Comparison of ENCODE assay signal across 8 cellular contexts in the genomic region with DNA sequence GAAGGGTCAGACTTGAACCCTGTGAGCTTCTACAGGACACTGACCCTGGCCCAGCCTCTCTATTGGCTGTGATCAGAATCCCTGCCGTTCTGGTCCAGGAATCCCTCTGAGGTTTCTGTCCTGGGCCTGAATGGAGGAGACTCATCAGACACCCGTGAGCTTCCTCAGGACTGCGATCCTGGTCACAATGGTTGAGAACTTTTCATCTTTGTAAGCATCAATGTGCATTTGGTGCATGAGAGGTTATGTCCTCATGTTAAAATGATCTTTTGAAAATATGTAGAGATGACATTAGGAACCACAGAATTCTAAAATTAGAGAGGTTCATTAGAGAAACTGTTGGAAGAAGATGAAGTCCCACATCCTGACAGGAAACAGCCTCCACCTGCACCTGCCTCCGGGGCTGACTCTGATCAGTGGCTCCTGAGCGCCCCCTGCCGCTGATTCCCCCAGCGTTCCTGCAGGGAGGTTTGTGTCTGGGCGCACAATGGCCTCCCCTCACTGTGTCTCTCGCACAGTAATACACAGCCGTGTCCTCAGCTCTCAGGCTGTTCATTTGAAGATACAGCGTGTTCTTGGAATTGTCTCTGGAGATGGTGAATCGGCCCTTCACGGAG.
DNase-seq lines count a peak whose midpoint lies in the region; ATAC-seq and TF ChIP-seq lines count a peak whose summit lies in the region.
"Not testable (repeated sequence)": the region's sequence is repeated elsewhere in the genome, so short reads cannot be mapped to it uniquely, and the experiment has no call there.

No MANE protein-coding gene starts in this region.

- DNase-seq in GM12864 (ENCODE audit: low read depth); SK-N-SH; lower lobe of right lung: not testable (repeated sequence)
- DNase-seq in Karpas-422 (peak; percentile 57), activated T-helper 1 cell treated with Interleukin-2 at 50 U/mL for 16 hours (ENCODE audit: low read depth) (peak; percentile 44)
- peak; percentile 55 for DNase-seq in activated CD4-positive, alpha-beta memory T cell treated with anti-CD3 and anti-CD28 coated beads, Interleukin-2, amount 10 ng/mL, durations not matched to agents 7 days and 5 days
- peak in 2 of 3 experiments; percentile 16 to 57 for DNase-seq in stimulated activated CD4-positive, alpha-beta T cell treated with anti-CD3 and anti-CD28 coated beads, TNF-alpha, amount 100 ng/mL, for 24 hours (ENCODE audit: low read depth in 3 of 3)

- not testable (repeated sequence) for H3K27ac Mint-ChIP-seq in activated CD4-positive, alpha-beta memory T cell treated with anti-CD3 and anti-CD28 coated beads, Interleukin-2, amount 10 ng/mL, durations not matched to agents 7 days and 5 days

- not testable (repeated sequence) for H3K36me3 Mint-ChIP-seq in activated CD4-positive, alpha-beta memory T cell treated with anti-CD3 and anti-CD28 coated beads, Interleukin-2, amount 10 ng/mL, durations not matched to agents 7 days and 5 days (ENCODE audit: low read depth)

- H4K20me1 ChIP-seq in Karpas-422 (ENCODE audit: insufficient read depth, low read depth, low read length); SK-N-SH (ENCODE audit: insufficient read depth): not testable (repeated sequence)

- H3K4me3 Mint-ChIP-seq in activated CD4-positive, alpha-beta memory T cell treated with anti-CD3 and anti-CD28 coated beads, Interleukin-2, amount 10 ng/mL, durations not matched to agents 7 days and 5 days = not testable (repeated sequence)

- H3K9me2 ChIP-seq in Karpas-422 (replicated peaks; ENCODE audit: insufficient read depth, low read length); SK-N-SH: not testable (repeated sequence)

- H3K4me3 ChIP-seq in GM12864 (ENCODE audit: low read depth, low read length); Karpas-422 (ENCODE audit: low read length); SK-N-SH (ENCODE audit: low read depth in 2 of 2, low read length in 1 of 2); lower lobe of right lung: not testable (repeated sequence)

- 2% methylated on average over 8 of the region's 13 CpGs for WGBS in SK-N-SH (ENCODE audit: low lambda C conversion rate)

- ATAC-seq in lower lobe of right lung = not testable (repeated sequence)

- H3K4me1 ChIP-seq in Karpas-422 (ENCODE audit: low read length); SK-N-SH (ENCODE audit: control insufficient read depth in 1 of 2, insufficient read depth in 2 of 2, low read depth in 1 of 2, low read length in 1 of 2); lower lobe of right lung: not testable (repeated sequence)

- not testable (repeated sequence) for H3K27ac ChIP-seq in 22Rv1; Karpas-422 (ENCODE audit: low read length); SK-N-SH (ENCODE audit: low read depth in 2 of 2, low read length in 1 of 2); lower lobe of right lung

- H3K27me3 Mint-ChIP-seq in activated CD4-positive, alpha-beta memory T cell treated with anti-CD3 and anti-CD28 coated beads, Interleukin-2, amount 10 ng/mL, durations not matched to agents 7 days and 5 days = peaks cover 35% of the 10 kb centered on the region

- intact Hi-C loops in lower lobe of right lung (cut with DNase I) = not testable (repeated sequence)

- H3K27me3 ChIP-seq in Karpas-422 (ENCODE audit: low read length) = not testable (repeated sequence)
- H3K27me3 ChIP-seq in SK-N-SH (ENCODE audit: insufficient read depth) (peaks cover 10% of the 10 kb centered on the region; the same call in 1 of the 2 replicates), lower lobe of right lung (ENCODE audit: low read depth) (peaks cover 16% of the 10 kb centered on the region)

- not testable (repeated sequence) for H3K79me2 ChIP-seq in Karpas-422 (ENCODE audit: low read length); SK-N-SH (ENCODE audit: insufficient read depth)

- H3K36me3 ChIP-seq in Karpas-422 (ENCODE audit: insufficient read depth, low read length); SK-N-SH (replicated peaks in 1 of 2; ENCODE audit: control insufficient read depth in 1 of 2, insufficient read depth in 2 of 2, low read length in 1 of 2); lower lobe of right lung: not testable (repeated sequence)

- POLR2A ChIA-PET in SK-N-SH (lab: Yijun Ruan, JAX); activated CD4-positive, alpha-beta memory T cell treated with anti-CD3 and anti-CD28 coated beads, Interleukin-2, amount 10 ng/mL, durations not matched to agents 7 days and 5 days (lab: Charles Lee): not testable (repeated sequence)

- not testable (repeated sequence) for H3K4me1 Mint-ChIP-seq in activated CD4-positive, alpha-beta memory T cell treated with anti-CD3 and anti-CD28 coated beads, Interleukin-2, amount 10 ng/mL, durations not matched to agents 7 days and 5 days

- TF ChIP-seq CTCF in 22Rv1 (IDR thresholded peaks at IDR 0.05) (peak; percentile 24), GM12864 (IDR thresholded peaks at IDR 0.05; ENCODE audit: low read depth, low read length, missing control alignments) (peak; percentile 61), SK-N-SH (IDR thresholded peaks at IDR 0.05) (peak; percentile 44), lower lobe of right lung (IDR thresholded peaks at IDR 0.05) (peak; percentile 13)

- not testable (repeated sequence) for H3K9me3 ChIP-seq in Karpas-422 (ENCODE audit: low read length); SK-N-SH; lower lobe of right lung

- CTCF ChIA-PET in SK-N-SH (lab: Yijun Ruan, JAX) = interaction anchor here (1.3 to 2.4 kb wide), 2 partner anchors 12 to 14 kb away, joined by 3 to 7 read pairs; no protein-coding TSS in a partner anchor
- CTCF ChIA-PET in activated CD4-positive, alpha-beta memory T cell treated with anti-CD3 and anti-CD28 coated beads, Interleukin-2, amount 10 ng/mL, durations not matched to agents 7 days and 5 days (lab: Charles Lee) = interaction anchor here (1.0 to 3.5 kb wide), 4 partner anchors 10 to 156 kb away, joined by 3 to 22 read pairs (median 8); no protein-coding TSS in a partner anchor

- not testable (repeated sequence) for TF ChIP-seq EP300 in SK-N-SH (IDR thresholded peaks at IDR 0.05; ENCODE audit: borderline replicate concordance in 1 of 2, low read depth in 1 of 2, low read length in 1 of 2)

- not testable (repeated sequence) for H3K4me2 ChIP-seq in Karpas-422 (ENCODE audit: low read depth, low read length, poor library complexity, severe bottlenecking); SK-N-SH

- not testable (repeated sequence) for H3F3A ChIP-seq in SK-N-SH (replicated peaks; ENCODE audit: insufficient read depth)

- not testable (repeated sequence) for H3K9ac ChIP-seq in Karpas-422 (ENCODE audit: low read length); SK-N-SH

- not testable (repeated sequence) for H2AFZ ChIP-seq in Karpas-422 (ENCODE audit: low read length); SK-N-SH (ENCODE audit: low read depth)

- TF ChIP-seq RAD21 in SK-N-SH (IDR thresholded peaks at IDR 0.05; ENCODE audit: low read length) = not testable (repeated sequence)

- not testable (repeated sequence) for H3K9me3 Mint-ChIP-seq in activated CD4-positive, alpha-beta memory T cell treated with anti-CD3 and anti-CD28 coated beads, Interleukin-2, amount 10 ng/mL, durations not matched to agents 7 days and 5 days
